In the genomic region with DNA sequence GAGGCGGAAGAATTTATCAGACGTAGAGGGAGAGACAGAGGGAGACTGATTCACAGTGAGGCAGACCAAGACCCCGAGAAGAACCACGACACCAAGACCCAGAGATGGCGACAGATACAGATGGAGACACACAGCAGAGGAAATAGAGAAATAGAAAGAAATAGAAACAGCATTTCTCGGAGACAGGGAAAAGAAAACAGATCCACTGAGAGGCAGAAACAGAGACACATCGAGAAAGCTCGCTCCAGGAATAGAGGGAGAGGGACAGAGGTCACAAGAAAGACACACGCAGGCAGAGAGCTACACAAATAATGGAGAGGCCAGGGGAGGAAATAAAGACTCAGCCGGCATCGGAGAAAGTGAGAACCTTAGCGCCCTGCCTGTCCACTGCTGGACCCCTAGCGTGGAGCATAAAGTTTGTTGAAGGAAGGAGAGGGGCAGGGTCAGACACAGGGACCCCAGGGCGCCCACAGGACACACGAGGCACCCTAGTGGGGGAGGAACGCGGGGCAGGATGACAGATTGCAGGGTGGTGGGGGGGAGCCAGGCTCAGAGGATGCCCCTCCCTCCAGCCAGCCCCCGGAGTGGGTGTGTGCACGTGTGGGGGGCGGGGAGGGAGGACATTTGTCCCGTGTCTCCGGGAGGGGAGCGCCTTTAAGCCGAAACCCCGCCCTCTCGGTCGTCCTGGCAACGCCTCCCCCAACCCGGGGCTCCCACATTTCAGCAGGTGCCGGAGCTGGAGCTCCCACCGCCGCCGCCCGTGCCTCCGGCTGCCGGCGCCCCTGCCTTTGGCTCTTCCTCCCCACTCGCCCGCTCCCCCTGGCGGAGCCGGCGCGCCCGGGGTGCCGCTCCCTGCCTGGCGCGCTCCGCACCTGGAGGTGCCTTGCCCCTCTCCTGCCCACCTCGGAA, we compare ENCODE assay signal across 8 cellular contexts. TPM values are rescaled to one million over a fixed set of nuclear protein-coding genes. Genes with fewer than 3 reads are reported as not detected.
DNase-seq lines count a peak whose midpoint lies in the region; ATAC-seq and TF ChIP-seq lines count a peak whose summit lies in the region.

A gene (plus strand): TSS at position 716 of the 909 bp plus-strand sequence. CDS start 298 bp downstream, outside the sequence.

- 0 out of 2 replicates have a peak within 1 kb of the TSS, but pooled peaks have one; percentile 15 for H3K4ac ChIP-seq in IMR-90 (ENCODE audit: low read depth, low read length)

- BruUV-seq in IMR-90 (replicated peaks; lab: Mats Ljungman, UMichigan), result no TSS peak

- no peak within 1 kb of the TSS for H4K91ac ChIP-seq in IMR-90 (ENCODE audit: insufficient read depth, low read depth, low read length)

- H3K56ac ChIP-seq in IMR-90 (ENCODE audit: extremely low read depth, insufficient read depth, low read length), result no peak within 1 kb of the TSS

- H3K4me3 ChIP-seq in IMR-90 (ENCODE audit: insufficient read depth, low read depth, low read length), result peak within 1 kb of the TSS; percentile 8
- H3K4me3 ChIP-seq in duodenal mucosa (ENCODE audit: low read depth in 1 of 2, low read length in 2 of 2), result peak within 1 kb of the TSS; percentile 8 to 48
- peak within 1 kb of the TSS; percentile 31 to 44 for H3K4me3 ChIP-seq in mucosa of rectum (ENCODE audit: low read length in 2 of 2)
- H3K4me3 ChIP-seq in tibial nerve, result peak within 1 kb of the TSS in 1 of 4 donors; percentile 38

- 0 out of 4 replicates have a peak, but pooled peaks cover 0 to 3% of the 10 kb centered on the region in 2 experiments for H3K79me1 ChIP-seq in IMR-90 (ENCODE audit: low read depth in 1 of 2, low read length in 2 of 2)

- H3K4me2 ChIP-seq in IMR-90 (ENCODE audit: low read depth, low read length), result peak within 1 kb of the TSS; percentile 59

- intact Hi-C loops in IMR-90 (cut with micrococcal nuclease), result no loop called here

- CTCF ChIA-PET in IMR-90 (lab: Yijun Ruan, JAX), result interaction anchor here (1.0 kb wide), 1 partner anchor 143 kb away, joined by 4 read pairs; no protein-coding TSS in a partner anchor

- H3K14ac ChIP-seq in IMR-90 (replicated peaks; ENCODE audit: low read depth, low read length), result no peak within 1 kb of the TSS

- H3K36me3 ChIP-seq in IMR-90 (ENCODE audit: control insufficient read depth, insufficient read depth, low read length), result no peaks in the 10 kb centered on the region; the same call in 1 of the 2 replicates
- H3K36me3 ChIP-seq in duodenal mucosa (ENCODE audit: control insufficient read depth in 1 of 2, insufficient read depth in 2 of 2, low read length in 2 of 2), result no peaks in the 10 kb centered on the region
- H3K36me3 ChIP-seq in mucosa of rectum (ENCODE audit: control insufficient read depth in 2 of 2, insufficient read depth in 2 of 2, low read length in 2 of 2), result no peaks in the 10 kb centered on the region
- H3K36me3 ChIP-seq in tibial nerve, result peaks cover 0 to 3% (median 0%) of the 10 kb centered on the region in 3 donors

- POLR2A ChIA-PET in IMR-90 (lab: Charles Lee; ENCODE audit: unreplicated experiment), result no interaction called here

- H4K20me1 ChIP-seq in IMR-90 (ENCODE audit: insufficient read depth, low read length), result peaks cover 5% of the 10 kb centered on the region; the same call in 1 of the 2 replicates

- in situ Hi-C loops in IMR-90 (cut with MboI; ENCODE audit: low sequenced_read_pairs), result loop anchor here (10.0 kb wide), 1 partner anchor 143 kb away; no protein-coding TSS in a partner anchor

- no peak; the same call in 1 of the 2 replicates for TF ChIP-seq POLR2A in IMR-90 (IDR thresholded peaks at IDR 0.05; ENCODE audit: low read depth, low read length)
- no peak for TF ChIP-seq POLR2A in tibial nerve (IDR thresholded peaks at IDR 0.05)

- H3K9me3 ChIP-seq in IMR-90 (ENCODE audit: control insufficient read depth, insufficient read depth, low read length) (no peaks in the 10 kb centered on the region), duodenal mucosa (ENCODE audit: control insufficient read depth in 1 of 2, low read length in 2 of 2) (no peaks in the 10 kb centered on the region), mucosa of rectum (ENCODE audit: control insufficient read depth in 2 of 2, low read length in 2 of 2) (no peaks in the 10 kb centered on the region), tibial nerve (no peaks in the 10 kb centered on the region)

- H2AK5ac ChIP-seq in IMR-90 (ENCODE audit: low read depth, low read length), result 0 out of 2 replicates have a peak within 1 kb of the TSS, but pooled peaks have one; percentile 4

- DNase-seq in Ammon's horn (ENCODE audit: low spot score) (peak; percentile 41), IMR-90 (no peak), tibial nerve (ENCODE audit: low spot score in 2 of 2) (no peak), KG1 (lab: John Stamatoyannopoulos, UW) (no peak)
- DNase-seq in activated CD4-positive, CD25-positive, alpha-beta regulatory T cell (lab: John Stamatoyannopoulos, UW), result peak in 3 of 4 experiments; percentile 14 to 44 (median 38)

- H2BK5ac ChIP-seq in IMR-90 (ENCODE audit: low read depth, low read length, poor library complexity, severe bottlenecking), result no peak within 1 kb of the TSS

- H3K18ac ChIP-seq in IMR-90 (ENCODE audit: low read depth, low read length), result no peak within 1 kb of the TSS

- TF ChIP-seq EP300 in tibial nerve (IDR thresholded peaks at IDR 0.05), result no peak

- no peak within 1 kb of the TSS for H2BK15ac ChIP-seq in IMR-90 (ENCODE audit: low read depth, low read length)

- H2BK20ac ChIP-seq in IMR-90 (ENCODE audit: low read depth, low read length), result no peak within 1 kb of the TSS

- 0 out of 2 replicates have a peak, but pooled peaks have one; percentile 28 for TF ChIP-seq RAD21 in IMR-90 (IDR thresholded peaks at IDR 0.05; ENCODE audit: low read length)

- peak within 1 kb of the TSS; percentile 88 for H2AFZ ChIP-seq in IMR-90 (replicated peaks; ENCODE audit: low read length, poor library complexity)

- H4K5ac ChIP-seq in IMR-90 (ENCODE audit: low read depth, low read length), result no peak within 1 kb of the TSS

- TF ChIP-seq CTCF in IMR-90 (conservative IDR thresholded peaks at IDR 0.05; ENCODE audit: low read depth, low read length) (peak; percentile 46), tibial nerve (IDR thresholded peaks at IDR 0.05) (peak; percentile 31 to 49 (median 42))

- H3K4me1 ChIP-seq in IMR-90 (ENCODE audit: control insufficient read depth, insufficient read depth, low read length) (peaks cover 5% of the 10 kb centered on the region), duodenal mucosa (ENCODE audit: control insufficient read depth in 1 of 2, insufficient read depth in 2 of 2, low read length in 2 of 2) (peaks cover 21 to 25% of the 10 kb centered on the region in 2 donors), mucosa of rectum (ENCODE audit: control insufficient read depth in 2 of 2, insufficient read depth in 2 of 2, low read length in 2 of 2) (peaks cover 11 to 19% of the 10 kb centered on the region in 2 donors), tibial nerve (peaks cover 0 to 45% (median 12%) of the 10 kb centered on the region in 4 donors)

- H3K9me1 ChIP-seq in IMR-90 (ENCODE audit: insufficient read depth, low read length), result peaks cover 4% of the 10 kb centered on the region

- H3K9ac ChIP-seq in IMR-90 (ENCODE audit: low read depth, low read length) (peak within 1 kb of the TSS; percentile 0; the same call in 1 of the 2 replicates), duodenal mucosa (ENCODE audit: low read depth in 1 of 2, low read length in 2 of 2) (no peak within 1 kb of the TSS), mucosa of rectum (ENCODE audit: low read depth in 1 of 2, low read length in 2 of 2) (no peak within 1 kb of the TSS)

- H3K27ac ChIP-seq in IMR-90 (ENCODE audit: insufficient read depth, low read length), result no peak within 1 kb of the TSS
- no peak within 1 kb of the TSS for H3K27ac ChIP-seq in duodenal mucosa (ENCODE audit: low read depth, low read length)
- no peak within 1 kb of the TSS for H3K27ac ChIP-seq in mucosa of rectum (ENCODE audit: low read depth in 2 of 2, low read length in 2 of 2)
- no peak within 1 kb of the TSS for H3K27ac ChIP-seq in tibial nerve

- peak within 1 kb of the TSS; percentile 3 for H2AK9ac ChIP-seq in IMR-90 (replicated peaks; ENCODE audit: low read depth, low read length, poor library complexity)

- peak within 1 kb of the TSS; percentile 22; the same call in 1 of the 2 replicates for H3K23ac ChIP-seq in IMR-90 (ENCODE audit: low read depth, low read length)

- 2% methylated on average over 7 of the region's 49 CpGs; no CpG with 5 or more reads in 1 of the 2 experiments for WGBS in IMR-90 (ENCODE audit: extremely low coverage in 2 of 2, insufficient read length in 1 of 2), 2 experiments
- WGBS in tibial nerve, 2 donors, result 2 to 3% methylated on average over 34 to 48 of the region's 49 CpGs

- no peak within 1 kb of the TSS for H4K8ac ChIP-seq in IMR-90 (ENCODE audit: low read depth in 2 of 2, low read length in 2 of 2)

- ATAC-seq in IMR-90 (ENCODE audit: low read depth) (0 out of 2 replicates have a peak, but pooled peaks have one; percentile 4), GM21526 (IDR thresholded peaks at IDR 0.05; ENCODE audit: low FRiP score, unreplicated experiment) (no peak)

- no peak within 1 kb of the TSS for H2BK120ac ChIP-seq in IMR-90 (ENCODE audit: low read depth, low read length)

- dilution Hi-C loops in IMR-90 (cut with HindIII; ENCODE audit: low sequenced_read_pairs, unreplicated experiment), result no loop called here

- H3K27me3 ChIP-seq in IMR-90 (ENCODE audit: control insufficient read depth, insufficient read depth, low read length), result peaks cover 51% of the 10 kb centered on the region
- H3K27me3 ChIP-seq in duodenal mucosa (ENCODE audit: control insufficient read depth in 1 of 2, insufficient read depth in 2 of 2, low read length in 2 of 2), result peaks cover 21 to 42% of the 10 kb centered on the region in 2 donors
- H3K27me3 ChIP-seq in mucosa of rectum (ENCODE audit: control insufficient read depth in 2 of 2, insufficient read depth in 2 of 2, low read length in 2 of 2), result peaks cover 30 to 31% of the 10 kb centered on the region in 2 donors
- H3K27me3 ChIP-seq in tibial nerve, result peaks cover 3 to 80% of the 10 kb centered on the region in 2 donors

TF ChIP-seq in IMR-90, 13 proteins besides CTCF, POLR2A, EP300 and RAD21 (continues in another document):
- peak; percentile 29; the same call in 1 of the 2 replicates for TF ChIP-seq SMC3 (IDR thresholded peaks at IDR 0.05; ENCODE audit: low read depth, low read length)
- TF ChIP-seq, protein P1, sequence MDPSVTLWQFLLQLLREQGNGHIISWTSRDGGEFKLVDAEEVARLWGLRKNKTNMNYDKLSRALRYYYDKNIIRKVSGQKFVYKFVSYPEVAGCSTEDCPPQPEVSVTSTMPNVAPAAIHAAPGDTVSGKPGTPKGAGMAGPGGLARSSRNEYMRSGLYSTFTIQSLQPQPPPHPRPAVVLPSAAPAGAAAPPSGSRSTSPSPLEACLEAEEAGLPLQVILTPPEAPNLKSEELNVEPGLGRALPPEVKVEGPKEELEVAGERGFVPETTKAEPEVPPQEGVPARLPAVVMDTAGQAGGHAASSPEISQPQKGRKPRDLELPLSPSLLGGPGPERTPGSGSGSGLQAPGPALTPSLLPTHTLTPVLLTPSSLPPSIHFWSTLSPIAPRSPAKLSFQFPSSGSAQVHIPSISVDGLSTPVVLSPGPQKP (IDR thresholded peaks at IDR 0.05; ENCODE audit: borderline replicate concordance, low read depth, low read length), result no peak

RNA-seq across cellular contexts. Expression of the gene that starts here (rescaled TPM):
- not detected in 2 replicates for total RNA-seq in IMR-90 (2012; rRNA removed)
- 0.04 TPM in 1 of 2 replicates, not detected in the other for polyA plus RNA-seq in IMR-90 (2012; rRNA removed)
- polyA plus RNA-seq in IMR-90 (2012; cell fraction: cytosol; rRNA removed), result 0.01 and 0.04 TPM in 2 replicates
- polyA plus RNA-seq in IMR-90 (2012; cell fraction: nucleus; rRNA removed; ENCODE audit: low replicate concordance), result 0.28 and 0.65 TPM in 2 replicates
- total RNA-seq in tibial nerve, result not detected

Comparison
In these comparisons a context has a peak if more than half of its experiments do, and no peak if none do; other contexts are left out.
1. Peak in ATAC-seq, H3K4me3 ChIP-seq, H3K9ac ChIP-seq and H3K4me2 ChIP-seq in IMR-90; RNA of the gene not detected or under 1 TPM.
2. DNase-seq: peak in Ammon's horn (single experiment) and activated CD4-positive, CD25-positive, alpha-beta regulatory T cell (3 of 4); none in IMR-90 (single experiment), tibial nerve (0 of 2) and KG1 (single experiment).